In genomic region chr22:24177456-24177855, GRCh38 we compare ENCODE assay signal across 17 cellular contexts.
"Had no signal": no experiment of that assay in that cellular context is flagged by ENCODE, and none has a peak within 500 bp of the region (broad histone marks: within the 10 kb centered on the region; RNA-seq: fewer than 3 reads in every experiment).

No MANE protein-coding gene starts in this region.

- ATAC-seq: activated CD4-positive, alpha-beta T cell treated with anti-CD3 and anti-CD28 coated beads for 36 hours; activated CD8-positive, alpha-beta memory T cell treated with anti-CD3 and anti-CD28 coated beads, Interleukin-2, amount 10 ng/mL, durations not matched to agents 7 days and 5 days; activated T-cell treated with anti-CD3 and anti-CD28 coated beads, Interleukin-2, amount 50 U/mL, for 4 hours; SK-N-SH treated with all-trans-retinoic acid at 6 μM for 48 hours had no signal

- DNase-seq: activated CD4-positive, alpha-beta memory T cell treated with anti-CD3 and anti-CD28 coated beads for 36 hours; activated CD4-positive, alpha-beta T cell treated with anti-CD3 and anti-CD28 coated beads for 36 hours; activated CD8-positive, alpha-beta memory T cell treated with anti-CD3 and anti-CD28 coated beads, Interleukin-2, amount 10 ng/mL, durations not matched to agents 7 days and 5 days; activated effector memory CD4-positive, alpha-beta T cell treated with anti-CD3 and anti-CD28 coated beads, Interleukin-2, amount 50 U/mL, for 16 hours; activated T-cell treated with anti-CD3 and anti-CD28 coated beads, Interleukin-2, amount 50 U/mL, for 4 hours; dorsolateral prefrontal cortex; endodermal cell; mesendoderm; nucleus accumbens; posterior cingulate gyrus; small intestine; stimulated activated CD4-positive, alpha-beta T cell treated with anti-CD3 and anti-CD28 coated beads, Interleukin-4, amount 100 ng/mL, for 24 hours; testis had no signal

- H3K4me3 ChIP-seq: dorsolateral prefrontal cortex, hepatocyte, testis had no signal

- H3K27me3 ChIP-seq: dorsolateral prefrontal cortex, hepatocyte, testis had no signal

- H3K9me3 ChIP-seq: testis had no signal

- H3K27ac ChIP-seq: hepatocyte, testis had no signal

- FAIRE-seq: keratinocyte, small intestine, urothelium cell line had no signal
